ENCODE assay signal across 9 cellular contexts in genomic region chr12:120639771-120640721, GRCh38. TPM values are rescaled to one million over a fixed set of nuclear protein-coding genes. Genes with fewer than 3 reads are reported as not detected.
DNase-seq lines count a peak whose midpoint lies in the region; ATAC-seq, FAIRE-seq and TF ChIP-seq lines count a peak whose summit lies in the region.
"Had no signal": no experiment of that assay in that cellular context is flagged by ENCODE, and none has a peak within 500 bp of the region (broad histone marks: within the 10 kb centered on the region; RNA-seq: fewer than 3 reads in every experiment).

TSS of gene CABP1 (plus strand) at chr12:120640626. CDS start at chr12:120640686, 60 bp downstream.

- DNase-seq in D721Med (ENCODE audit: insufficient read length, low spot score) (no peak), NAMALWA (ENCODE audit: low spot score) (peak; percentile 82), natural killer cell (peak; percentile 18), GM03348 (ENCODE audit: low spot score) (no peak)
- DNase-seq in activated CD4-positive, alpha-beta T cell treated with anti-CD3 and anti-CD28 coated beads, Interleukin-2, amount 10 ng/mL, durations not matched to agents 24 days and 14 days, result peak; percentile 87
- peak; percentile 58 to 69 for DNase-seq in stimulated activated naive CD8-positive, alpha-beta T cell treated with anti-CD3 and anti-CD28 coated beads, Interleukin-15, amount 100 ng/mL, for 72 hours

- H3K4me3 ChIP-seq in duodenal mucosa (ENCODE audit: low read depth in 1 of 2, low read length in 2 of 2), result peak within 1 kb of the TSS; percentile 41 to 57

- no peaks in the 10 kb centered on the region for H3K36me3 Mint-ChIP-seq in activated CD4-positive, alpha-beta T cell treated with anti-CD3 and anti-CD28 coated beads, Interleukin-2, amount 10 ng/mL, durations not matched to agents 24 days and 14 days (ENCODE audit: low read depth)
- H3K36me3 Mint-ChIP-seq in natural killer cell, result no peaks in the 10 kb centered on the region

- intact Hi-C loops in activated CD4-positive, alpha-beta T cell treated with anti-CD3 and anti-CD28 coated beads, Interleukin-2, amount 10 ng/mL, durations not matched to agents 24 days and 14 days (cut with micrococcal nuclease), result no loop called here
- intact Hi-C loops in natural killer cell (cut with micrococcal nuclease), result loop anchor here (10.0 kb wide), 1 partner anchor 315 kb away; the partner anchor contains the start of gene PLA2G1B

- no peak within 1 kb of the TSS for H3K27ac Mint-ChIP-seq in activated CD4-positive, alpha-beta T cell treated with anti-CD3 and anti-CD28 coated beads, Interleukin-2, amount 10 ng/mL, durations not matched to agents 24 days and 14 days
- no peak within 1 kb of the TSS for H3K27ac Mint-ChIP-seq in natural killer cell
- H3K27ac Mint-ChIP-seq in stimulated activated naive CD8-positive, alpha-beta T cell treated with anti-CD3 and anti-CD28 coated beads, Interleukin-15, amount 100 ng/mL, for 72 hours, result peak within 1 kb of the TSS in 1 of 2 donors; percentile 81

- no peak within 1 kb of the TSS for H3K9ac ChIP-seq in duodenal mucosa (ENCODE audit: low read depth in 1 of 2, low read length in 2 of 2)

- H3K9me3 Mint-ChIP-seq in activated CD4-positive, alpha-beta T cell treated with anti-CD3 and anti-CD28 coated beads, Interleukin-2, amount 10 ng/mL, durations not matched to agents 24 days and 14 days, result no peaks in the 10 kb centered on the region
- no peaks in the 10 kb centered on the region for H3K9me3 Mint-ChIP-seq in natural killer cell
- no peaks in the 10 kb centered on the region for H3K9me3 Mint-ChIP-seq in stimulated activated naive CD8-positive, alpha-beta T cell treated with anti-CD3 and anti-CD28 coated beads, Interleukin-15, amount 100 ng/mL, for 72 hours

- peak within 1 kb of the TSS; percentile 80 for H3K4me3 Mint-ChIP-seq in activated CD4-positive, alpha-beta T cell treated with anti-CD3 and anti-CD28 coated beads, Interleukin-2, amount 10 ng/mL, durations not matched to agents 24 days and 14 days
- H3K4me3 Mint-ChIP-seq in natural killer cell, result peak within 1 kb of the TSS; percentile 79
- peak within 1 kb of the TSS; percentile 76 to 83 for H3K4me3 Mint-ChIP-seq in stimulated activated naive CD8-positive, alpha-beta T cell treated with anti-CD3 and anti-CD28 coated beads, Interleukin-15, amount 100 ng/mL, for 72 hours

- FAIRE-seq in D721Med (lab: Jason Lieb, UNC), result no peak

- H3K27ac ChIP-seq in duodenal mucosa (ENCODE audit: low read depth, low read length), result no peak within 1 kb of the TSS

- H3K4me1 ChIP-seq in duodenal mucosa (ENCODE audit: control insufficient read depth in 1 of 2, insufficient read depth in 2 of 2, low read length in 2 of 2), result peaks cover 7 to 9% of the 10 kb centered on the region in 2 donors

- H3K27me3 ChIP-seq in duodenal mucosa (ENCODE audit: control insufficient read depth in 1 of 2, insufficient read depth in 2 of 2, low read length in 2 of 2), result peaks cover 26 to 35% of the 10 kb centered on the region in 2 donors

- ATAC-seq in GM21528 (IDR thresholded peaks at IDR 0.05; ENCODE audit: low FRiP score, unreplicated experiment) (peak; percentile 59), natural killer cell (peak; percentile 64 to 73 (median 66))
- ATAC-seq in stimulated activated naive CD8-positive, alpha-beta T cell treated with anti-CD3 and anti-CD28 coated beads, Interleukin-15, amount 100 ng/mL, for 72 hours, result peak; percentile 86

- H3K9me3 ChIP-seq in duodenal mucosa (ENCODE audit: control insufficient read depth in 1 of 2, low read length in 2 of 2), result no peaks in the 10 kb centered on the region

- peak; percentile 25 for TF ChIP-seq CTCF in D721Med (IDR thresholded peaks at IDR 0.05; ENCODE audit: insufficient read depth, missing control alignments)
- TF ChIP-seq CTCF in natural killer cell (IDR thresholded peaks at IDR 0.05), result no peak

- peaks cover 9% of the 10 kb centered on the region for H3K4me1 Mint-ChIP-seq in activated CD4-positive, alpha-beta T cell treated with anti-CD3 and anti-CD28 coated beads, Interleukin-2, amount 10 ng/mL, durations not matched to agents 24 days and 14 days
- H3K4me1 Mint-ChIP-seq in natural killer cell, result peaks cover 5 to 6% of the 10 kb centered on the region in 2 donors
- peaks cover 17% of the 10 kb centered on the region for H3K4me1 Mint-ChIP-seq in stimulated activated naive CD8-positive, alpha-beta T cell treated with anti-CD3 and anti-CD28 coated beads, Interleukin-15, amount 100 ng/mL, for 72 hours

- H3K27me3 Mint-ChIP-seq in activated CD4-positive, alpha-beta T cell treated with anti-CD3 and anti-CD28 coated beads, Interleukin-2, amount 10 ng/mL, durations not matched to agents 24 days and 14 days, result peaks cover 64% of the 10 kb centered on the region
- peaks cover 37 to 45% of the 10 kb centered on the region in 2 donors for H3K27me3 Mint-ChIP-seq in natural killer cell (ENCODE audit: low read depth in 2 of 2)
- H3K27me3 Mint-ChIP-seq in stimulated activated naive CD8-positive, alpha-beta T cell treated with anti-CD3 and anti-CD28 coated beads, Interleukin-15, amount 100 ng/mL, for 72 hours, result peaks cover 39% of the 10 kb centered on the region

- no peaks in the 10 kb centered on the region for H3K36me3 ChIP-seq in duodenal mucosa (ENCODE audit: control insufficient read depth in 1 of 2, insufficient read depth in 2 of 2, low read length in 2 of 2)

RNA-seq across cellular contexts. Expression of gene CABP1, which starts in this region (rescaled TPM):
- total RNA-seq in activated CD4-positive, alpha-beta T cell treated with anti-CD3 and anti-CD28 coated beads, Interleukin-2, amount 10 ng/mL, durations not matched to agents 24 days and 14 days, result 0.16 and 0.17 TPM in 2 replicates
- total RNA-seq in natural killer cell, result not detected
- total RNA-seq: M059J had no signal

Comparison
In these comparisons a context has a peak if more than half of its experiments do, and no peak if none do; other contexts are left out.
1. Peak in DNase-seq in activated CD4-positive, alpha-beta T cell treated with anti-CD3 and anti-CD28 coated beads, Interleukin-2, amount 10 ng/mL, durations not matched to agents 24 days and 14 days; RNA of the gene not detected or under 1 TPM.
2. Peak in DNase-seq and ATAC-seq in natural killer cell; RNA of the gene not detected or under 1 TPM.
3. DNase-seq: peak in NAMALWA (single experiment) and stimulated activated naive CD8-positive, alpha-beta T cell treated with anti-CD3 and anti-CD28 coated beads, Interleukin-15, amount 100 ng/mL, for 72 hours (2 of 2); none in D721Med (single experiment) and GM03348 (single experiment).
4. Peak in every context shown above with its lines, with median percentiles within 50 percentile points of each other: ATAC-seq and H3K4me3 Mint-ChIP-seq.